ENCODE assay signal across 1 cellular context in genomic region chr1:15950763-15951295, GRCh38.
TF ChIP-seq lines count a peak whose summit lies in the region.

No MANE protein-coding gene starts in this region.

TF ChIP-seq in HEK293, 187 proteins besides CTCF, POLR2A, EP300 and RAD21 (continued from another document):
- TF ChIP-seq INSM2 (tag by site-specific recombination; IDR thresholded peaks at IDR 0.05) = no peak
- peak; percentile 77 for TF ChIP-seq GLIS2 (tag by site-specific recombination; IDR thresholded peaks at IDR 0.05)
- peak; percentile 36; the same call in 1 of the 2 replicates for TF ChIP-seq HIC1 (tag by site-specific recombination; IDR thresholded peaks at IDR 0.05)
- TF ChIP-seq KLF10 (tag by site-specific recombination; IDR thresholded peaks at IDR 0.05) = 0 out of 2 replicates have a peak, but pooled peaks have one; percentile 33
- TF ChIP-seq BCL6B (tag by site-specific recombination; IDR thresholded peaks at IDR 0.05) = no peak
- peak; percentile 64 for TF ChIP-seq ZIC2 (tag by site-specific recombination; IDR thresholded peaks at IDR 0.05)
- peak; percentile 32; the same call in 1 of the 2 replicates for TF ChIP-seq PATZ1 (tag by site-specific recombination; IDR thresholded peaks at IDR 0.05)
- peak; percentile 78 for TF ChIP-seq ZNF692 (tag by site-specific recombination; IDR thresholded peaks at IDR 0.05)
- 0 out of 2 replicates have a peak, but pooled peaks have one; percentile 21 for TF ChIP-seq YY2 (tag by site-specific recombination; IDR thresholded peaks at IDR 0.05)
- TF ChIP-seq GLIS1 (tag by site-specific recombination; IDR thresholded peaks at IDR 0.05) = peak; percentile 95
- peak; percentile 85 for TF ChIP-seq KLF1 (tag by site-specific recombination; IDR thresholded peaks at IDR 0.05)
- no peak for TF ChIP-seq ZSCAN5A (tag by site-specific recombination; IDR thresholded peaks at IDR 0.05)
- TF ChIP-seq EGR2 (tag by site-specific recombination; IDR thresholded peaks at IDR 0.05; ENCODE audit: low read depth) = peak; percentile 94
- 0 out of 2 replicates have a peak, but pooled peaks have one; percentile 23 for TF ChIP-seq IKZF3 (tag by site-specific recombination; IDR thresholded peaks at IDR 0.05)
- TF ChIP-seq KLF7 (tag by site-specific recombination; IDR thresholded peaks at IDR 0.05; ENCODE audit: borderline replicate concordance) = peak; percentile 61; the same call in 1 of the 2 replicates
- peak; percentile 47; the same call in 1 of the 2 replicates for TF ChIP-seq SP3 (tag by site-specific recombination; IDR thresholded peaks at IDR 0.05)
- peak; percentile 68 for TF ChIP-seq ZNF366 (tag by site-specific recombination; conservative IDR thresholded peaks at IDR 0.05)
